1 cellular context compared by ENCODE assay signal in the genomic region with DNA sequence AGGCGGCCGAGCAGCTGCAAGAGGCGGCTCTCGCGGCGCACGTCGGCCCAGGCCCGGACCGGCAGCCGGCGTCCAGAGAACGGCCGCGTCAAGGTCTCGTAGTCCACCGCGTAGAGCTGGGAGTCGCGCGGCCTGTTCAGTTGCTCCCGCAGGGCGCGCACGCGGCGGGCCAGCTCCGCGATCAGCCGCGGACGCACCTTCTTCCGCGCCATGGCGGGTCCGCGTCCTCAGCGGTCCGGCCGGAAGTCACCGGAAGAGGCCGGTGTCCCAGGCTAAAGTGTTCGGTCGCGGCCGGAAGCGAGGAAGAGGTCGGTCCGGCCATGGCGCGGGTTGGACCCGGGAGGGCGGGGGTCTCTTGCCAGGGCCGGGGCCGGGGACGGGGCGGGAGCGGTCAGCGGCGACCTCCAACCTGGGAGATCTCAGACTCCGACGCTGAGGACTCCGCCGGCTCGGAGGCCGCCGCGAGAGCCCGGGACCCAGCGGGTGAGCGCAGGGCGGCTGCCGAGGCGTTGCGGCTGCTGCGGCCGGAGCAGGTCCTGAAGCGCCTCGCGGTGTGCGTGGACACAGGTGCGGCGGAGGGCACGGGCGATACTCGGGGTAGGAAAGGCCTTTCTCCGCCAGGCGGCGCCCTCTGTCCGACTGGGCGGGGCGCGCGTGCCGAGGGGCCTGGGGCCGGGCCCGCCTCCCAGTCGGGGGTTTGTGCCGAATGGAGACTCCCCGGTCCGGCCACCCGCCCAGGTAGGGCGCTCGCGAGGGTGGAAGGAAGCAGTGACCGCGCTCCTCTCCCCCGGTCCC.
TF ChIP-seq lines count a peak whose summit lies in the region.

A gene (minus strand): TSS at position 227 of the 795 bp plus-strand sequence. CDS start 15 bp downstream, at position 212.

TF ChIP-seq in HepG2, 621 proteins besides CTCF, POLR2A, EP300 and RAD21 (continued from another document and continues in another):
- TF ChIP-seq, protein P1, sequence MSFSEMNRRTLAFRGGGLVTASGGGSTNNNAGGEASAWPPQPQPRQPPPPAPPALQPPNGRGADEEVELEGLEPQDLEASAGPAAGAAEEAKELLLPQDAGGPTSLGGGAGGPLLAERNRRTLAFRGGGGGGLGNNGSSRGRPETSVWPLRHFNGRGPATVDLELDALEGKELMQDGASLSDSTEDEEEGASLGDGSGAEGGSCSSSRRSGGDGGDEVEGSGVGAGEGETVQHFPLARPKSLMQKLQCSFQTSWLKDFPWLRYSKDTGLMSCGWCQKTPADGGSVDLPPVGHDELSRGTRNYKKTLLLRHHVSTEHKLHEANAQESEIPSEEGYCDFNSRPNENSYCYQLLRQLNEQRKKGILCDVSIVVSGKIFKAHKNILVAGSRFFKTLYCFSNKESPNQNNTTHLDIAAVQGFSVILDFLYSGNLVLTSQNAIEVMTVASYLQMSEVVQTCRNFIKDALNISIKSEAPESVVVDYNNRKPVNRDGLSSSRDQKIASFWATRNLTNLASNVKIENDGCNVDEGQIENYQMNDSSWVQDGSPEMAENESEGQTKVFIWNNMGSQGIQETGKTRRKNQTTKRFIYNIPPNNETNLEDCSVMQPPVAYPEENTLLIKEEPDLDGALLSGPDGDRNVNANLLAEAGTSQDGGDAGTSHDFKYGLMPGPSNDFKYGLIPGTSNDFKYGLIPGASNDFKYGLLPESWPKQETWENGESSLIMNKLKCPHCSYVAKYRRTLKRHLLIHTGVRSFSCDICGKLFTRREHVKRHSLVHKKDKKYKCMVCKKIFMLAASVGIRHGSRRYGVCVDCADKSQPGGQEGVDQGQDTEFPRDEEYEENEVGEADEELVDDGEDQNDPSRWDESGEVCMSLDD (CRISPR knock-in tag; IDR thresholded peaks at IDR 0.05; ENCODE audit: borderline replicate concordance): peak; percentile 73; the same call in 1 of the 2 replicates
- TF ChIP-seq SALL1 (CRISPR knock-in tag; IDR thresholded peaks at IDR 0.05) (peak; percentile 84), ZSCAN25 (CRISPR knock-in tag; IDR thresholded peaks at IDR 0.05) (peak; percentile 97), ZNF614 (CRISPR knock-in tag; IDR thresholded peaks at IDR 0.05; ENCODE audit: borderline replicate concordance) (peak; percentile 47; the same call in 1 of the 2 replicates), ZNF788 (CRISPR knock-in tag; IDR thresholded peaks at IDR 0.05; ENCODE audit: borderline replicate concordance) (peak; percentile 93), ZNF260 (CRISPR knock-in tag; IDR thresholded peaks at IDR 0.05; ENCODE audit: borderline replicate concordance, low read depth) (no peak), FOXA3 (CRISPR knock-in tag; IDR thresholded peaks at IDR 0.05) (peak; percentile 51), CAMTA2 (CRISPR knock-in tag; IDR thresholded peaks at IDR 0.05; ENCODE audit: borderline replicate concordance) (no peak), MATR3 (CRISPR knock-in tag; IDR thresholded peaks at IDR 0.05) (no peak), ELF1 (CRISPR knock-in tag; IDR thresholded peaks at IDR 0.05) (peak; percentile 91), ZSCAN29 (CRISPR knock-in tag; conservative IDR thresholded peaks at IDR 0.05) (peak; percentile 81), KLF16 (CRISPR knock-in tag; IDR thresholded peaks at IDR 0.05) (peak; percentile 42 to 85; a peak in 2 of 4 replicates), RXRA (CRISPR knock-in tag; IDR thresholded peaks at IDR 0.05) (peak; percentile 79), ZSCAN21 (CRISPR knock-in tag; IDR thresholded peaks at IDR 0.05; ENCODE audit: borderline replicate concordance) (peak; percentile 81), HOXD1 (CRISPR knock-in tag; IDR thresholded peaks at IDR 0.05) (peak; percentile 66; the same call in 1 of the 2 replicates), STAG1 (CRISPR knock-in tag; IDR thresholded peaks at IDR 0.05) (peak; percentile 69), SAFB2 (CRISPR knock-in tag; IDR thresholded peaks at IDR 0.05; ENCODE audit: borderline replicate concordance, low read depth) (peak; percentile 86; the same call in 1 of the 2 replicates), ZMYM4 (CRISPR knock-in tag; IDR thresholded peaks at IDR 0.05) (peak; percentile 89), ATF7 (IDR thresholded peaks at IDR 0.05) (no peak), ATF7 (CRISPR knock-in tag; IDR thresholded peaks at IDR 0.05) (no peak), ZNF556 (CRISPR knock-in tag; IDR thresholded peaks at IDR 0.05; ENCODE audit: borderline replicate concordance) (peak; percentile 92), FOXK1 (CRISPR knock-in tag; IDR thresholded peaks at IDR 0.05; ENCODE audit: borderline replicate concordance, low read depth) (peak; percentile 84; the same call in 1 of the 2 replicates), KLF9 (CRISPR knock-in tag; IDR thresholded peaks at IDR 0.05; ENCODE audit: low read depth) (0 out of 2 replicates have a peak, but pooled peaks have one; percentile 39), NFKBIZ (CRISPR knock-in tag; IDR thresholded peaks at IDR 0.05) (peak; percentile 49; the same call in 1 of the 2 replicates), SUZ12 (IDR thresholded peaks at IDR 0.05; ENCODE audit: low read depth, low read length) (no peak), ZNF143 (CRISPR knock-in tag; IDR thresholded peaks at IDR 0.05) (peak; percentile 51; the same call in 1 of the 2 replicates), CHD4 (IDR thresholded peaks at IDR 0.05; ENCODE audit: borderline replicate concordance, low read length) (no peak), RFXANK (CRISPR knock-in tag; IDR thresholded peaks at IDR 0.05) (0 out of 2 replicates have a peak, but pooled peaks have one; percentile 22), HIVEP1 (CRISPR knock-in tag; IDR thresholded peaks at IDR 0.05) (0 out of 2 replicates have a peak, but pooled peaks have one; percentile 12), ZNF772 (CRISPR knock-in tag; IDR thresholded peaks at IDR 0.05) (peak; percentile 72; the same call in 1 of the 2 replicates), ZNF329 (CRISPR knock-in tag; IDR thresholded peaks at IDR 0.05; ENCODE audit: low read depth) (peak; percentile 82), ZZZ3 (CRISPR knock-in tag; IDR thresholded peaks at IDR 0.05; ENCODE audit: borderline replicate concordance) (peak; percentile 90; the same call in 1 of the 2 replicates), ZBTB7A (CRISPR knock-in tag; IDR thresholded peaks at IDR 0.05) (peak; percentile 79; the same call in 1 of the 2 replicates), ZNF619 (CRISPR knock-in tag; IDR thresholded peaks at IDR 0.05) (no peak; the same call in 1 of the 2 replicates), HNF4A (CRISPR knock-in tag; IDR thresholded peaks at IDR 0.05) (peak; percentile 46), RFX1 (IDR thresholded peaks at IDR 0.05) (no peak)
- TF ChIP-seq, protein P2, sequence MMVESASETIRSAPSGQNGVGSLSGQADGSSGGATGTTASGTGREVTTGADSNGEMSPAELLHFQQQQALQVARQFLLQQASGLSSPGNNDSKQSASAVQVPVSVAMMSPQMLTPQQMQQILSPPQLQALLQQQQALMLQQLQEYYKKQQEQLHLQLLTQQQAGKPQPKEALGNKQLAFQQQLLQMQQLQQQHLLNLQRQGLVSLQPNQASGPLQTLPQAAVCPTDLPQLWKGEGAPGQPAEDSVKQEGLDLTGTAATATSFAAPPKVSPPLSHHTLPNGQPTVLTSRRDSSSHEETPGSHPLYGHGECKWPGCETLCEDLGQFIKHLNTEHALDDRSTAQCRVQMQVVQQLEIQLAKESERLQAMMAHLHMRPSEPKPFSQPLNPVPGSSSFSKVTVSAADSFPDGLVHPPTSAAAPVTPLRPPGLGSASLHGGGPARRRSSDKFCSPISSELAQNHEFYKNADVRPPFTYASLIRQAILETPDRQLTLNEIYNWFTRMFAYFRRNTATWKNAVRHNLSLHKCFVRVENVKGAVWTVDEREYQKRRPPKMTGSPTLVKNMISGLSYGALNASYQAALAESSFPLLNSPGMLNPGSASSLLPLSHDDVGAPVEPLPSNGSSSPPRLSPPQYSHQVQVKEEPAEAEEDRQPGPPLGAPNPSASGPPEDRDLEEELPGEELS (CRISPR knock-in tag; IDR thresholded peaks at IDR 0.05): 0 out of 2 replicates have a peak, but pooled peaks have one; percentile 17
- TF ChIP-seq, protein P3, sequence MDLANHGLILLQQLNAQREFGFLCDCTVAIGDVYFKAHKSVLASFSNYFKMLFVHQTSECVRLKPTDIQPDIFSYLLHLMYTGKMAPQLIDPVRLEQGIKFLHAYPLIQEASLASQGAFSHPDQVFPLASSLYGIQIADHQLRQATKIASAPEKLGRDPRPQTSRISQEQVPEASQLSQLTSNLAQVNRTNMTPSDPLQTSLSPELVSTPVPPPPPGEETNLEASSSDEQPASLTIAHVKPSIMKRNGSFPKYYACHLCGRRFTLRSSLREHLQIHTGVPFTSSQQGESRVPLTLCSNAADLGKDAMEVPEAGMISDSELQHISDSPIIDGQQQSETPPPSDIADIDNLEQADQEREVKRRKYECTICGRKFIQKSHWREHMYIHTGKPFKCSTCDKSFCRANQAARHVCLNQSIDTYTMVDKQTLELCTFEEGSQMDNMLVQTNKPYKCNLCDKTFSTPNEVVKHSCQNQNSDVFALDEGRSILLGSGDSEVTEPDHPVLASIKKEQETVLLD (CRISPR knock-in tag; IDR thresholded peaks at IDR 0.05; ENCODE audit: low read depth): peak; percentile 90
- TF ChIP-seq, protein P4, sequence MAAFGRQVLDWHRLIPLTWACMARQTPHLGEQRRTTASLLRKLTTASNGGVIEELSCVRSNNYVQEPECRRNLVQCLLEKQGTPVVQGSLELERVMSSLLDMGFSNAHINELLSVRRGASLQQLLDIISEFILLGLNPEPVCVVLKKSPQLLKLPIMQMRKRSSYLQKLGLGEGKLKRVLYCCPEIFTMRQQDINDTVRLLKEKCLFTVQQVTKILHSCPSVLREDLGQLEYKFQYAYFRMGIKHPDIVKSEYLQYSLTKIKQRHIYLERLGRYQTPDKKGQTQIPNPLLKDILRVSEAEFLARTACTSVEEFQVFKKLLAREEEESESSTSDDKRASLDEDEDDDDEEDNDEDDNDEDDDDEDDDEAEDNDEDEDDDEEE (CRISPR knock-in tag; IDR thresholded peaks at IDR 0.05): peak; percentile 31; the same call in 1 of the 2 replicates
- TF ChIP-seq, protein P5, sequence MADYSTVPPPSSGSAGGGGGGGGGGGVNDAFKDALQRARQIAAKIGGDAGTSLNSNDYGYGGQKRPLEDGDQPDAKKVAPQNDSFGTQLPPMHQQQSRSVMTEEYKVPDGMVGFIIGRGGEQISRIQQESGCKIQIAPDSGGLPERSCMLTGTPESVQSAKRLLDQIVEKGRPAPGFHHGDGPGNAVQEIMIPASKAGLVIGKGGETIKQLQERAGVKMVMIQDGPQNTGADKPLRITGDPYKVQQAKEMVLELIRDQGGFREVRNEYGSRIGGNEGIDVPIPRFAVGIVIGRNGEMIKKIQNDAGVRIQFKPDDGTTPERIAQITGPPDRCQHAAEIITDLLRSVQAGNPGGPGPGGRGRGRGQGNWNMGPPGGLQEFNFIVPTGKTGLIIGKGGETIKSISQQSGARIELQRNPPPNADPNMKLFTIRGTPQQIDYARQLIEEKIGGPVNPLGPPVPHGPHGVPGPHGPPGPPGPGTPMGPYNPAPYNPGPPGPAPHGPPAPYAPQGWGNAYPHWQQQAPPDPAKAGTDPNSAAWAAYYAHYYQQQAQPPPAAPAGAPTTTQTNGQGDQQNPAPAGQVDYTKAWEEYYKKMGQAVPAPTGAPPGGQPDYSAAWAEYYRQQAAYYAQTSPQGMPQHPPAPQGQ (CRISPR knock-in tag; IDR thresholded peaks at IDR 0.05; ENCODE audit: borderline replicate concordance): peak; percentile 66; the same call in 1 of the 2 replicates
- TF ChIP-seq, protein P6, sequence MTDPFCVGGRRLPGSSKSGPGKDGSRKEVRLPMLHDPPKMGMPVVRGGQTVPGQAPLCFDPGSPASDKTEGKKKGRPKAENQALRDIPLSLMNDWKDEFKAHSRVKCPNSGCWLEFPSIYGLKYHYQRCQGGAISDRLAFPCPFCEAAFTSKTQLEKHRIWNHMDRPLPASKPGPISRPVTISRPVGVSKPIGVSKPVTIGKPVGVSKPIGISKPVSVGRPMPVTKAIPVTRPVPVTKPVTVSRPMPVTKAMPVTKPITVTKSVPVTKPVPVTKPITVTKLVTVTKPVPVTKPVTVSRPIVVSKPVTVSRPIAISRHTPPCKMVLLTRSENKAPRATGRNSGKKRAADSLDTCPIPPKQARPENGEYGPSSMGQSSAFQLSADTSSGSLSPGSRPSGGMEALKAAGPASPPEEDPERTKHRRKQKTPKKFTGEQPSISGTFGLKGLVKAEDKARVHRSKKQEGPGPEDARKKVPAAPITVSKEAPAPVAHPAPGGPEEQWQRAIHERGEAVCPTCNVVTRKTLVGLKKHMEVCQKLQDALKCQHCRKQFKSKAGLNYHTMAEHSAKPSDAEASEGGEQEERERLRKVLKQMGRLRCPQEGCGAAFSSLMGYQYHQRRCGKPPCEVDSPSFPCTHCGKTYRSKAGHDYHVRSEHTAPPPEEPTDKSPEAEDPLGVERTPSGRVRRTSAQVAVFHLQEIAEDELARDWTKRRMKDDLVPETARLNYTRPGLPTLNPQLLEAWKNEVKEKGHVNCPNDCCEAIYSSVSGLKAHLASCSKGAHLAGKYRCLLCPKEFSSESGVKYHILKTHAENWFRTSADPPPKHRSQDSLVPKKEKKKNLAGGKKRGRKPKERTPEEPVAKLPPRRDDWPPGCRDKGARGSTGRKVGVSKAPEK (CRISPR knock-in tag; IDR thresholded peaks at IDR 0.05; ENCODE audit: borderline replicate concordance): no peak
- TF ChIP-seq, protein P7, sequence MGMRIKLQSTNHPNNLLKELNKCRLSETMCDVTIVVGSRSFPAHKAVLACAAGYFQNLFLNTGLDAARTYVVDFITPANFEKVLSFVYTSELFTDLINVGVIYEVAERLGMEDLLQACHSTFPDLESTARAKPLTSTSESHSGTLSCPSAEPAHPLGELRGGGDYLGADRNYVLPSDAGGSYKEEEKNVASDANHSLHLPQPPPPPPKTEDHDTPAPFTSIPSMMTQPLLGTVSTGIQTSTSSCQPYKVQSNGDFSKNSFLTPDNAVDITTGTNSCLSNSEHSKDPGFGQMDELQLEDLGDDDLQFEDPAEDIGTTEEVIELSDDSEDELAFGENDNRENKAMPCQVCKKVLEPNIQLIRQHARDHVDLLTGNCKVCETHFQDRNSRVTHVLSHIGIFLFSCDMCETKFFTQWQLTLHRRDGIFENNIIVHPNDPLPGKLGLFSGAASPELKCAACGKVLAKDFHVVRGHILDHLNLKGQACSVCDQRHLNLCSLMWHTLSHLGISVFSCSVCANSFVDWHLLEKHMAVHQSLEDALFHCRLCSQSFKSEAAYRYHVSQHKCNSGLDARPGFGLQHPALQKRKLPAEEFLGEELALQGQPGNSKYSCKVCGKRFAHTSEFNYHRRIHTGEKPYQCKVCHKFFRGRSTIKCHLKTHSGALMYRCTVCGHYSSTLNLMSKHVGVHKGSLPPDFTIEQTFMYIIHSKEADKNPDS (CRISPR knock-in tag; IDR thresholded peaks at IDR 0.05): peak; percentile 95
- TF ChIP-seq, protein P8, sequence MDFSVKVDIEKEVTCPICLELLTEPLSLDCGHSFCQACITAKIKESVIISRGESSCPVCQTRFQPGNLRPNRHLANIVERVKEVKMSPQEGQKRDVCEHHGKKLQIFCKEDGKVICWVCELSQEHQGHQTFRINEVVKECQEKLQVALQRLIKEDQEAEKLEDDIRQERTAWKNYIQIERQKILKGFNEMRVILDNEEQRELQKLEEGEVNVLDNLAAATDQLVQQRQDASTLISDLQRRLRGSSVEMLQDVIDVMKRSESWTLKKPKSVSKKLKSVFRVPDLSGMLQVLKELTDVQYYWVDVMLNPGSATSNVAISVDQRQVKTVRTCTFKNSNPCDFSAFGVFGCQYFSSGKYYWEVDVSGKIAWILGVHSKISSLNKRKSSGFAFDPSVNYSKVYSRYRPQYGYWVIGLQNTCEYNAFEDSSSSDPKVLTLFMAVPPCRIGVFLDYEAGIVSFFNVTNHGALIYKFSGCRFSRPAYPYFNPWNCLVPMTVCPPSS (IDR thresholded peaks at IDR 0.05): no peak
